Comparison of ENCODE assay signal across 8 cellular contexts in genomic region chrX:101415180-101416130, GRCh38. TPM values are rescaled to one million over a fixed set of nuclear protein-coding genes. Genes with fewer than 3 reads are reported as not detected.
A peak's percentile ranks its signal among the peaks of the same experiment; 100 is the strongest.
DNase-seq lines count a peak whose midpoint lies in the region; ATAC-seq and TF ChIP-seq lines count a peak whose summit lies in the region.

No MANE protein-coding gene starts in this region.

- H3K4me3 Mint-ChIP-seq in osteocyte (ENCODE audit: unreplicated experiment) = no peak overlapping the region

- ATAC-seq in GM19023 (IDR thresholded peaks at IDR 0.05; ENCODE audit: unreplicated experiment) (peak; percentile 49), HG03159 (IDR thresholded peaks at IDR 0.05; ENCODE audit: unreplicated experiment) (peak; percentile 55)

- no peak overlapping the region for H3K27ac Mint-ChIP-seq in osteocyte (ENCODE audit: unreplicated experiment)

- peaks cover 2% of the 10 kb centered on the region for H3K9me3 Mint-ChIP-seq in osteocyte (ENCODE audit: unreplicated experiment)

- peaks cover 6% of the 10 kb centered on the region for H3K36me3 Mint-ChIP-seq in osteocyte (ENCODE audit: unreplicated experiment)

- peak; percentile 78 for TF ChIP-seq CTCF in osteocyte (IDR thresholded peaks at IDR 0.05)

- no peaks in the 10 kb centered on the region for H3K27me3 Mint-ChIP-seq in osteocyte (ENCODE audit: unreplicated experiment)

- H3K4me1 Mint-ChIP-seq in osteocyte (ENCODE audit: unreplicated experiment) = peaks cover 25% of the 10 kb centered on the region

- DNase-seq in COLO668 (lab: John Stamatoyannopoulos, UW; ENCODE audit: unreplicated experiment) (peak; percentile 16), NCI-H345 treated with DMSO at 0.1 percent for 48 hours (lab: John Stamatoyannopoulos, UW; ENCODE audit: unreplicated experiment) (peak; percentile 23), foreskin melanocyte (peak; percentile 57), osteocyte (ENCODE audit: extremely low spot score, unreplicated experiment) (no peak), ureter (ENCODE audit: low spot score) (no peak)
- peak; percentile 36 to 44 for DNase-seq in activated T-cell treated with anti-CD3 and anti-CD28 coated beads, Interleukin-2, amount 50 U/mL, for 48 hours

RNA-seq across cellular contexts. Expression of gene HNRNPH2, which starts 7.4 kb away (rescaled TPM):
- total RNA-seq in osteocyte = 67.7 and 70.3 TPM in 2 replicates
- total RNA-seq in ureter = 64.0 TPM

RNA-seq across cellular contexts. Expression of gene GLA, which starts 7.7 kb away (rescaled TPM):
- total RNA-seq in osteocyte (26.4 and 28.1 TPM in 2 replicates), ureter (13.7 TPM)

RNA-seq across cellular contexts. Expression of gene RPL36A, which starts 24.6 kb away (rescaled TPM):
- total RNA-seq in osteocyte = 242 and 266 TPM in 2 replicates
- total RNA-seq in ureter = 427 TPM

RNA-seq across cellular contexts. Expression of gene BTK, which starts 29.5 kb away (rescaled TPM):
- total RNA-seq in osteocyte (not detected in 2 replicates), ureter (7.9 TPM)

Comparison
In these comparisons a context has a peak if more than half of its experiments do, and no peak if none do; other contexts are left out.
1. DNase-seq: peak in COLO668 (single experiment), NCI-H345 treated with DMSO at 0.1 percent for 48 hours (single experiment), activated T-cell treated with anti-CD3 and anti-CD28 coated beads, Interleukin-2, amount 50 U/mL, for 48 hours (2 of 2) and foreskin melanocyte (single experiment); none in osteocyte (single experiment) and ureter (single experiment).